ENCODE assay signal across 17 cellular contexts in the genomic region with DNA sequence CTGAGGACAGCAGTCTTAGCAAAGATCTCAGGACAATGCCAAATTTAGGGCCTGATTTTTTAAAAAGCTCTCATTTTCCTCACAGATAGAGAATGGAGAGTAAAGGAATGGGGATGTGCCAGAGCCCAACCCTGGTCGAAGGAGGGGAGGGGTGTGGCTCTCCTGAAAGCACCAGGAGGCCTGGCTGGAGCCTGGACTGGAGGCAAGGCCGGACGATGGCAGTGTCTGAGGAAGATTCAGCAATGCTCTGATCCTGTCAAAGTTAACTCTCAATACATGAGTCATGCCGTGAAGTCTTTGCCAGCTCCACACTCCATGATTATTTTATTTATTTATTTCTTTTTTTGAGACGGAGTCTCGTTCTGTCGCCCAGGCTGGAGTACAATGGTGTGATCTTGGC.
DNase-seq lines count a peak whose midpoint lies in the region; ATAC-seq and TF ChIP-seq lines count a peak whose summit lies in the region.
"Had no signal": no experiment of that assay in that cellular context is flagged by ENCODE, and none has a peak within 500 bp of the region (broad histone marks: within the 10 kb centered on the region; RNA-seq: fewer than 3 reads in every experiment).

No MANE protein-coding gene starts in this region.

- peaks cover 44% of the 10 kb centered on the region for H3K36me3 Mint-ChIP-seq in brain
- peaks cover 36% of the 10 kb centered on the region for H3K36me3 Mint-ChIP-seq in activated T-cell treated with anti-CD3 and anti-CD28 coated beads, Interleukin-2, amount 50 U/mL, for 4 hours (ENCODE audit: insufficient read depth)

- TF ChIP-seq CTCF in brain (conservative IDR thresholded peaks at IDR 0.05) (no peak), uterus (IDR thresholded peaks at IDR 0.05) (no peak)

- H3K27me3 ChIP-seq in uterus: no peaks in the 10 kb centered on the region
- H3K27me3 ChIP-seq: heart right ventricle, suprapubic skin had no signal

- peak overlapping the region; percentile 10 to 11 for H3K27ac ChIP-seq in uterus
- H3K27ac ChIP-seq: heart right ventricle, suprapubic skin had no signal

- TF ChIP-seq POLR2A in uterus (IDR thresholded peaks at IDR 0.05): no peak

- intact Hi-C loops in left cardiac atrium (cut with DNase I): no loop called here
- intact Hi-C loops in Right ventricle myocardium superior (cut with DNase I): no loop called here
- intact Hi-C loops in uterus (cut with DNase I; ENCODE audit: low total_unique reads): no loop called here

- H3K4me3 ChIP-seq in uterus: no peak overlapping the region
- H3K4me3 ChIP-seq: heart right ventricle, suprapubic skin had no signal

- H3K36me3 ChIP-seq in uterus: no peaks in the 10 kb centered on the region

- H3K4me3 Mint-ChIP-seq in brain: no peak overlapping the region
- no peak overlapping the region for H3K4me3 Mint-ChIP-seq in activated T-cell treated with anti-CD3 and anti-CD28 coated beads, Interleukin-2, amount 50 U/mL, for 4 hours
- H3K4me3 Mint-ChIP-seq: activated naive CD4-positive, alpha-beta T cell treated with anti-CD3 and anti-CD28 coated beads, Interleukin-2, amount 10 ng/mL, durations not matched to agents 7 days and 5 days; natural killer cell; T-helper 1 cell treated with Interleukin-12 subunit alpha and Interleukin-12 subunit beta and Interleukin-4 antibody, amounts not matched to agents 30 μg/mL and 1 μg/mL, for 36 hours had no signal

- no peaks in the 10 kb centered on the region for H3K4me1 ChIP-seq in uterus
- H3K4me1 ChIP-seq: heart right ventricle, suprapubic skin had no signal

- no peaks in the 10 kb centered on the region for H3K27me3 Mint-ChIP-seq in brain
- H3K27me3 Mint-ChIP-seq in activated T-cell treated with anti-CD3 and anti-CD28 coated beads, Interleukin-2, amount 50 U/mL, for 4 hours (ENCODE audit: low read depth): no peaks in the 10 kb centered on the region
- H3K27me3 Mint-ChIP-seq: activated naive CD4-positive, alpha-beta T cell treated with anti-CD3 and anti-CD28 coated beads, Interleukin-2, amount 10 ng/mL, durations not matched to agents 7 days and 5 days had no signal

- peak in 1 of 2 donors; percentile 76 for ATAC-seq in left cardiac atrium
- ATAC-seq in Right ventricle myocardium superior (ENCODE audit: poor library complexity): no peak
- ATAC-seq in activated T-cell treated with anti-CD3 and anti-CD28 coated beads, Interleukin-2, amount 50 U/mL, for 4 hours: no peak
- ATAC-seq: activated CD4-positive, CD25-positive, alpha-beta regulatory T cell treated with anti-CD3 and anti-CD28 coated beads, Interleukin-2, amount 50 U/mL, for 24 hours; natural killer cell had no signal

- H3K9me3 ChIP-seq in uterus: no peaks in the 10 kb centered on the region
- H3K9me3 ChIP-seq: heart right ventricle, suprapubic skin had no signal

- peaks cover 9% of the 10 kb centered on the region for H3K4me1 Mint-ChIP-seq in brain
- H3K4me1 Mint-ChIP-seq in activated T-cell treated with anti-CD3 and anti-CD28 coated beads, Interleukin-2, amount 50 U/mL, for 4 hours (ENCODE audit: low read depth): no peaks in the 10 kb centered on the region
- H3K4me1 Mint-ChIP-seq: activated naive CD4-positive, alpha-beta T cell treated with anti-CD3 and anti-CD28 coated beads, Interleukin-2, amount 10 ng/mL, durations not matched to agents 7 days and 5 days; natural killer cell had no signal

- no peaks in the 10 kb centered on the region for H3K9me3 Mint-ChIP-seq in brain
- no peaks in the 10 kb centered on the region for H3K9me3 Mint-ChIP-seq in activated T-cell treated with anti-CD3 and anti-CD28 coated beads, Interleukin-2, amount 50 U/mL, for 4 hours
- H3K9me3 Mint-ChIP-seq: activated naive CD4-positive, alpha-beta T cell treated with anti-CD3 and anti-CD28 coated beads, Interleukin-2, amount 10 ng/mL, durations not matched to agents 7 days and 5 days; natural killer cell; T-helper 1 cell treated with Interleukin-12 subunit alpha and Interleukin-12 subunit beta and Interleukin-4 antibody, amounts not matched to agents 30 μg/mL and 1 μg/mL, for 36 hours had no signal

- peak overlapping the region in 3 of 5 experiments; percentile 4 to 61 (median 46) for H3K27ac Mint-ChIP-seq in brain
- H3K27ac Mint-ChIP-seq: activated naive CD4-positive, alpha-beta T cell treated with anti-CD3 and anti-CD28 coated beads, Interleukin-2, amount 10 ng/mL, durations not matched to agents 7 days and 5 days had no signal

- peak; percentile 25 for DNase-seq in left cardiac atrium
- no peak for DNase-seq in Right ventricle myocardium superior
- DNase-seq in iris pigment epithelial cell (ENCODE audit: low read depth): peak; percentile 59
- DNase-seq in uterus: no peak
- no peak for DNase-seq in activated T-cell treated with anti-CD3 and anti-CD28 coated beads, Interleukin-2, amount 50 U/mL, for 4 hours
- no peak for DNase-seq in Ammon's horn (ENCODE audit: low spot score)
- DNase-seq in central memory CD4-positive, alpha-beta T cell: no peak
- DNase-seq: activated CD8-positive, alpha-beta memory T cell treated with anti-CD3 and anti-CD28 coated beads, Interleukin-2, amount 50 U/mL, for 4 hours; activated naive CD4-positive, alpha-beta T cell treated with anti-CD3 and anti-CD28 coated beads, Interleukin-2, amount 10 ng/mL, durations not matched to agents 7 days and 5 days; heart right ventricle; natural killer cell; NCI-H774; RPMI8226 had no signal

Comparison
In these comparisons a context has a peak if more than half of its experiments do, and no peak if none do; other contexts are left out.
1. DNase-seq: peak in left cardiac atrium (single experiment) and iris pigment epithelial cell (single experiment); none in Right ventricle myocardium superior (single experiment), uterus (0 of 2), activated T-cell treated with anti-CD3 and anti-CD28 coated beads, Interleukin-2, amount 50 U/mL, for 4 hours (single experiment), Ammon's horn (single experiment) and central memory CD4-positive, alpha-beta T cell (single experiment).